Comparison of ENCODE assay signal across 1 cellular context in the genomic region with DNA sequence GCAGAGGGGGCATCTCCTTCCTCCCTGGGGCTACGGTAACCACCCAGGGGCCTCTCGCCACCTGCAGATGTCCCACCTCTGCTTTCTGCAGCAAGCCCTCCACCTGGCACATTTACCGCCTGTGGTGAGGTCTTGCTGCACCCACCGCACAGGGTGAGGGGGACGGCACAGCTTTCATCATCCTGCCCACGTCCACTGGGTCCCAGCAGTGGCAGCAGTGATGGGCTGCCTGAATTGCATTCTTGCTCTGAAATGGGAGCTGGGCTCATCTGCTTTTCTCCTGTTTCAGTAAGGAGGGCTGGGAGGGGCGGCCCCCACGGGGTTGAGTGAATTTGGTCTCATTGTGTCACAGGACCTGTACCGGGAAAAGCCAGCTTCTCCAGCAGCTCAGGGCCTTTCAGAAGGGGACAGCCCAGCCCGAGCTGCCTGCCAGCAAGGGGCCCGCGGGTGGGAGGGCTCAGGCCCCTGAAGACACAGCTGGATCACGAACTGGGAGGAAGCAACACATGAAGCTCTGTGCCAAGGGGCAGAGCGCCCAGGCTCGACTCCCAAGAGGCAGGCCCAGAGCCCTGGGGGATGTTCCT.
TF ChIP-seq lines count a peak whose summit lies in the region.

No MANE protein-coding gene starts in this region.

TF ChIP-seq in K562, 482 proteins besides CTCF, POLR2A, EP300 and RAD21:
- peak; percentile 53 for TF ChIP-seq POLR2G (IDR thresholded peaks at IDR 0.05; ENCODE audit: low read depth, low read length)
- no peak for TF ChIP-seq ZNF408 (CRISPR knock-in tag; IDR thresholded peaks at IDR 0.05; ENCODE audit: low read depth)
- TF ChIP-seq CCAR2 (IDR thresholded peaks at IDR 0.05; ENCODE audit: low read depth, low read length), result no peak
TF ChIP-seq in K562: peak in this region for 1.
